1 cellular context compared by ENCODE assay signal in genomic region chr2:134027980-134028379, GRCh38.
TF ChIP-seq lines count a peak whose summit lies in the region.

No MANE protein-coding gene starts in this region.

TF ChIP-seq in IMR-90, 13 proteins besides CTCF, POLR2A, EP300 and RAD21 (continued from another document):
- no peak for TF ChIP-seq MXI1 (IDR thresholded peaks at IDR 0.05; ENCODE audit: borderline replicate concordance, low read depth, low read length)
